Comparison of ENCODE assay signal across 1 cellular context in the genomic region with DNA sequence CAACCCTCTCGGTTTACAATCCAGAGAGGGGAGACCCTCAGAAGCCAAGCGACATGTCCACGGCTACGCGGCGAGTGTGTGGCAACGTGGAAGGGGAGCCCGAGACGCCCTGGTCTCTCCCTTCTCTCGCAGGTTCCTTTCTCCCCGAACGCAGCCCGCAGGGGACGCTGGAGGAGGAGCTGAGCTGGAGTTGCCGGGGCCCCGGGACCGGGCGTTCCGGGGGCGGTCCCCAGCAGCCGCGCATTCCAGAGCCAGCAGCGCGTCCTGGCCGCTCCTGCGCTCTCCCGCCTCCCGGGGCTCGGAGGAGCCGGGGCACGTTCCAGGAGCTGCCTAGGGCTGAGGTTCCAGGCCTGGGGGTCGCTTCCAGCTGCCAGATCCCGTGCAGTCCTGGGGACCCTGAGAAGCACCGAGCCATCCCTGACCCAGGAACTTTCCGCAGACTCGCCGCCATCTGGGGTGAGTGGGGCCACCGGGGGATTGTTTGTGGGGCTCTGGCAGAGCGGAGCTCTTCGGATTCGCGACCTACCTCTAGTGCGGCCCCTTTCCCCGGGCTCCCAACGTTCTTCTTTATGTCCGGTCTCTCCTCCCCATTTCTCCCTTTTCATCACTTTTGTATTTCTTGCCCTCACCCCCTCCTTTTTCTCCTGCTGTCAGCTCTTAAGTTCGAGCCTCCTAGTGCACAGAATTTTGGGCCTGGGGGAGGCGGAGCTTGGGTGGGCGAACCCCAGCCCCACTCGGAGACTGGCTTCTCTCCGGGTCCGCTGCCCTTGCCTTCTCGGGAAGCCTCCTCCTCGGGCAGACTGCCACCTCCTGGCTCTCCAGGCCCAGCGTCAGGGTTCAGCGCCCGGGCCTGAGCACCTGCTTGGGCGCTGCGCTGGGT.
TF ChIP-seq lines count a peak whose summit lies in the region.

Gene SMIM3, plus strand, starts transcription at position 241 of the 880 bp plus-strand sequence. CDS start 16,684 bp downstream, outside the sequence.

TF ChIP-seq in K562, 482 proteins besides CTCF, POLR2A, EP300 and RAD21 (continued from another document and continues in another):
- TF ChIP-seq ZNF592 (IDR thresholded peaks at IDR 0.05) (no peak), E2F8 (IDR thresholded peaks at IDR 0.05; ENCODE audit: low read depth, partially characterized antibody) (no peak), ZFX (CRISPR knock-in tag; IDR thresholded peaks at IDR 0.05) (peak; percentile 61), GTF2F1 (IDR thresholded peaks at IDR 0.05; ENCODE audit: low read depth, low read length) (no peak), HOXB6 (CRISPR knock-in tag; IDR thresholded peaks at IDR 0.05; ENCODE audit: borderline replicate concordance) (no peak), ARHGAP35 (IDR thresholded peaks at IDR 0.05; ENCODE audit: partially characterized antibody) (no peak), NR1H2 (CRISPR knock-in tag; IDR thresholded peaks at IDR 0.05) (no peak), PRDM10 (IDR thresholded peaks at IDR 0.05; ENCODE audit: partially characterized antibody) (no peak), FOXP1 (CRISPR knock-in tag; IDR thresholded peaks at IDR 0.05) (no peak), MTF1 (CRISPR knock-in tag; IDR thresholded peaks at IDR 0.05; ENCODE audit: borderline replicate concordance) (no peak), ATF3 (IDR thresholded peaks at IDR 0.05) (no peak), ATF3 (CRISPR knock-in tag; conservative IDR thresholded peaks at IDR 0.05) (no peak), SREBF2 (CRISPR knock-in tag; IDR thresholded peaks at IDR 0.05) (no peak), ZNF12 (CRISPR knock-in tag; IDR thresholded peaks at IDR 0.05) (no peak; the same call in 1 of the 2 replicates), TCF7L2 (IDR thresholded peaks at IDR 0.05; ENCODE audit: low read depth, low read length) (no peak), U2AF2 (optimal IDR thresholded peaks at IDR 0.05; ENCODE audit: low read depth, low read length) (no peak), TEAD1 (CRISPR knock-in tag; IDR thresholded peaks at IDR 0.05) (peak; percentile 80 to 88; a peak in 3 of 4 replicates), KAT2B (IDR thresholded peaks at IDR 0.05; ENCODE audit: low read depth, low read length) (no peak), TBL1XR1 (IDR thresholded peaks at IDR 0.05; ENCODE audit: low read length in 2 of 2) (no peak), ARID1B (IDR thresholded peaks at IDR 0.05) (peak; percentile 27; the same call in 1 of the 2 replicates), ZBED1 (IDR thresholded peaks at IDR 0.05) (no peak), STAT5B (CRISPR knock-in tag; IDR thresholded peaks at IDR 0.05) (no peak), RERE (CRISPR knock-in tag; IDR thresholded peaks at IDR 0.05; ENCODE audit: borderline replicate concordance) (no peak), HMG20A (CRISPR knock-in tag; conservative IDR thresholded peaks at IDR 0.05) (no peak), STAT6 (CRISPR knock-in tag; IDR thresholded peaks at IDR 0.05) (no peak), KDM1A (IDR thresholded peaks at IDR 0.05) (no peak)
- TF ChIP-seq, protein P1, sequence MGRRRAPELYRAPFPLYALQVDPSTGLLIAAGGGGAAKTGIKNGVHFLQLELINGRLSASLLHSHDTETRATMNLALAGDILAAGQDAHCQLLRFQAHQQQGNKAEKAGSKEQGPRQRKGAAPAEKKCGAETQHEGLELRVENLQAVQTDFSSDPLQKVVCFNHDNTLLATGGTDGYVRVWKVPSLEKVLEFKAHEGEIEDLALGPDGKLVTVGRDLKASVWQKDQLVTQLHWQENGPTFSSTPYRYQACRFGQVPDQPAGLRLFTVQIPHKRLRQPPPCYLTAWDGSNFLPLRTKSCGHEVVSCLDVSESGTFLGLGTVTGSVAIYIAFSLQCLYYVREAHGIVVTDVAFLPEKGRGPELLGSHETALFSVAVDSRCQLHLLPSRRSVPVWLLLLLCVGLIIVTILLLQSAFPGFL (CRISPR knock-in tag; IDR thresholded peaks at IDR 0.05), result no peak
- TF ChIP-seq, protein P2, sequence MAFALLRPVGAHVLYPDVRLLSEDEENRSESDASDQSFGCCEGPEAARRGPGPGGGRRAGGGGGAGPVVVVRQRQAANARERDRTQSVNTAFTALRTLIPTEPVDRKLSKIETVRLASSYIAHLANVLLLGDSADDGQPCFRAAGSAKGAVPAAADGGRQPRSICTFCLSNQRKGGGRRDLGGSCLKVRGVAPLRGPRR (CRISPR knock-in tag; IDR thresholded peaks at IDR 0.05), result no peak
